In genomic region chr11:117045956-117046355, GRCh38 we compare ENCODE assay signal across 2 cellular contexts.
TF ChIP-seq lines count a peak whose summit lies in the region.

No MANE protein-coding gene starts in this region.

TF ChIP-seq in HEK293, 187 proteins besides CTCF, POLR2A, EP300 and RAD21 (continued from another document):
- TF ChIP-seq PRDM10 (tag by site-specific recombination; IDR thresholded peaks at IDR 0.05) (0 out of 2 replicates have a peak, but pooled peaks have one; percentile 28), ZNF19 (tag by site-specific recombination; IDR thresholded peaks at IDR 0.05; ENCODE audit: low read depth) (no peak), ZNF114 (tag by site-specific recombination; IDR thresholded peaks at IDR 0.05) (no peak), ZSCAN16 (tag by site-specific recombination; IDR thresholded peaks at IDR 0.05) (no peak), ZNF600 (tag by site-specific recombination; IDR thresholded peaks at IDR 0.05) (peak; percentile 98), ZNF248 (tag by site-specific recombination; IDR thresholded peaks at IDR 0.05) (no peak), PRDM4 (tag by site-specific recombination; IDR thresholded peaks at IDR 0.05) (no peak), ZNF629 (tag by site-specific recombination; IDR thresholded peaks at IDR 0.05) (peak; percentile 69)
- TF ChIP-seq, protein P1, sequence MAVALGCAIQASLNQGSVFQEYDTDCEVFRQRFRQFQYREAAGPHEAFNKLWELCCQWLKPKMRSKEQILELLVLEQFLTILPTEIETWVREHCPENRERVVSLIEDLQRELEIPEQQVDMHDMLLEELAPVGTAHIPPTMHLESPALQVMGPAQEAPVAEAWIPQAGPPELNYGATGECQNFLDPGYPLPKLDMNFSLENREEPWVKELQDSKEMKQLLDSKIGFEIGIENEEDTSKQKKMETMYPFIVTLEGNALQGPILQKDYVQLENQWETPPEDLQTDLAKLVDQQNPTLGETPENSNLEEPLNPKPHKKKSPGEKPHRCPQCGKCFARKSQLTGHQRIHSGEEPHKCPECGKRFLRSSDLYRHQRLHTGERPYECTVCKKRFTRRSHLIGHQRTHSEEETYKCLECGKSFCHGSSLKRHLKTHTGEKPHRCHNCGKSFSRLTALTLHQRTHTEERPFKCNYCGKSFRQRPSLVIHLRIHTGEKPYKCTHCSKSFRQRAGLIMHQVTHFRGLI (tag by site-specific recombination; IDR thresholded peaks at IDR 0.05), result peak; percentile 94

TF ChIP-seq in SK-N-SH, 30 proteins besides CTCF, POLR2A, EP300 and RAD21 (continued from another document):
- TF ChIP-seq IRF3 (IDR thresholded peaks at IDR 0.05; ENCODE audit: low read depth, low read length) (no peak), TEAD4 (IDR thresholded peaks at IDR 0.05; ENCODE audit: borderline replicate concordance, insufficient read depth) (no peak), POLR2AphosphoS5 (IDR thresholded peaks at IDR 0.05; ENCODE audit: low read depth, low read length) (no peak), MAX (IDR thresholded peaks at IDR 0.05; ENCODE audit: low read depth) (no peak), MEF2A (IDR thresholded peaks at IDR 0.05; ENCODE audit: borderline replicate concordance, low read depth) (no peak), MXI1 (IDR thresholded peaks at IDR 0.05; ENCODE audit: low read depth, low read length) (no peak), JUND (IDR thresholded peaks at IDR 0.05) (no peak)
- TF ChIP-seq, protein P2, sequence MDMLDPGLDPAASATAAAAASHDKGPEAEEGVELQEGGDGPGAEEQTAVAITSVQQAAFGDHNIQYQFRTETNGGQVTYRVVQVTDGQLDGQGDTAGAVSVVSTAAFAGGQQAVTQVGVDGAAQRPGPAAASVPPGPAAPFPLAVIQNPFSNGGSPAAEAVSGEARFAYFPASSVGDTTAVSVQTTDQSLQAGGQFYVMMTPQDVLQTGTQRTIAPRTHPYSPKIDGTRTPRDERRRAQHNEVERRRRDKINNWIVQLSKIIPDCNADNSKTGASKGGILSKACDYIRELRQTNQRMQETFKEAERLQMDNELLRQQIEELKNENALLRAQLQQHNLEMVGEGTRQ (IDR thresholded peaks at IDR 0.05; ENCODE audit: borderline replicate concordance, low read depth, low read length), result no peak
